25 cellular contexts compared by ENCODE assay signal in genomic region chr16:86479419-86479818, GRCh38. TPM values are rescaled to one million over a fixed set of nuclear protein-coding genes. Genes with fewer than 3 reads are reported as not detected.
A peak's percentile ranks its signal among the peaks of the same experiment; 100 is the strongest.
DNase-seq lines count a peak whose midpoint lies in the region; ATAC-seq and TF ChIP-seq lines count a peak whose summit lies in the region.
"Had no signal": no experiment of that assay in that cellular context is flagged by ENCODE, and none has a peak within 500 bp of the region (broad histone marks: within the 10 kb centered on the region; RNA-seq: fewer than 3 reads in every experiment).

No MANE protein-coding gene starts in this region.

- H3K4me1 ChIP-seq in muscle layer of colon (ENCODE audit: insufficient read depth, low read length), result peaks cover 19% of the 10 kb centered on the region
- H3K4me1 ChIP-seq: thyroid gland had no signal

- peak overlapping the region; percentile 16; the same call in 1 of the 2 replicates for H3K4me3 Mint-ChIP-seq in HFFc6
- H3K4me3 Mint-ChIP-seq: activated naive CD8-positive, alpha-beta T cell; mesothelial cell of epicardium; nephron had no signal

- peak overlapping the region; percentile 31 for H3K27ac ChIP-seq in muscle layer of colon (ENCODE audit: low read depth, low read length)
- H3K27ac ChIP-seq: C4-2B, RWPE1, thyroid gland had no signal

- no peak overlapping the region for H3K9ac ChIP-seq in muscle layer of colon (ENCODE audit: low read length)

- no peak overlapping the region for H3K27ac Mint-ChIP-seq in HFFc6
- H3K27ac Mint-ChIP-seq: activated naive CD8-positive, alpha-beta T cell; mesothelial cell of epicardium; nephron had no signal

- no peak for TF ChIP-seq POLR2A in lower leg skin (IDR thresholded peaks at IDR 0.05)

- TF ChIP-seq CTCF in HFFc6 (IDR thresholded peaks at IDR 0.05) (no peak), lower leg skin (IDR thresholded peaks at IDR 0.05) (no peak)

- H3K36me3 ChIP-seq in muscle layer of colon (ENCODE audit: insufficient read depth, low read length), result peaks cover 14% of the 10 kb centered on the region
- H3K36me3 ChIP-seq: thyroid gland had no signal

- WGBS in lower leg skin, 2 donors, result 56 to 59% methylated on average over 9 of the region's 9 CpGs

- peaks cover 40% of the 10 kb centered on the region for H3K27me3 Mint-ChIP-seq in HFFc6 (ENCODE audit: insufficient read depth)

- 0 out of 2 replicates have a peak, but pooled peaks cover 5% of the 10 kb centered on the region for H3K36me3 Mint-ChIP-seq in HFFc6 (ENCODE audit: low read depth)
- H3K36me3 Mint-ChIP-seq: activated naive CD8-positive, alpha-beta T cell; mesothelial cell of epicardium had no signal

- intact Hi-C loops in lower leg skin (cut with DNase I; ENCODE audit: low total_unique reads) (no loop called here), left colon (cut with DNase I, micrococcal nuclease) (no loop called here)

- no peak for ATAC-seq in left colon
- ATAC-seq: SK-N-SH treated with all-trans-retinoic acid at 6 μM for 48 hours had no signal

- H3K4me1 Mint-ChIP-seq in HFFc6 (ENCODE audit: low read depth), result peaks cover 32% of the 10 kb centered on the region
- H3K4me1 Mint-ChIP-seq: mesothelial cell of epicardium had no signal

- H3K4me3 ChIP-seq in muscle layer of colon (ENCODE audit: low read depth in 1 of 2, low read length in 2 of 2) (no peak overlapping the region), lower leg skin (ENCODE audit: low read depth, poor library complexity, severe bottlenecking) (no peak overlapping the region)
- H3K4me3 ChIP-seq: thyroid gland had no signal

- peaks cover 7% of the 10 kb centered on the region for H3K9me3 Mint-ChIP-seq in HFFc6

- H3K9me3 ChIP-seq in muscle layer of colon (ENCODE audit: low read length), result no peaks in the 10 kb centered on the region
- H3K9me3 ChIP-seq: thyroid gland had no signal

- no peaks in the 10 kb centered on the region for H3K27me3 ChIP-seq in muscle layer of colon (ENCODE audit: control insufficient read depth in 1 of 2, insufficient read depth in 2 of 2, low read length in 2 of 2)
- H3K27me3 ChIP-seq: thyroid gland had no signal

- DNase-seq in AG08395 (ENCODE audit: low spot score) (peak; percentile 33), HFFc6 (peak; percentile 32), fibroblast of gingiva (ENCODE audit: low read depth) (peak; percentile 80), lower leg skin (ENCODE audit: low spot score in 2 of 2) (no peak), NCI-H1092 (lab: John Stamatoyannopoulos, UW) (no peak), COR-L47 (lab: John Stamatoyannopoulos, UW) (no peak), left colon (no peak)
- DNase-seq: cerebellar nuclear complex; glutamatergic neuron; KBM-7; NCI-H1930; NCI-H69; stimulated activated CD4-positive, alpha-beta T cell treated with anti-CD3 and anti-CD28 coated beads, Interleukin-2, amount 100 ng/mL, for 24 hours; stimulated activated naive CD4-positive, alpha-beta T cell treated with Interleukin-2 at 50 U/mL for 16 hours; thyroid gland had no signal

RNA-seq across cellular contexts. Expression of gene FOXF1, which starts 30.9 kb away (rescaled TPM):
- 10 to 100 TPM; 12.5 to 20.5 (median 17.9) TPM for total RNA-seq in HFFc6 (2021; fragmentation: NEBNext Ultra II Directional; extraction: Animal tissue kit (Norgen Biotek cat#: 25700))
- under 1 TPM in 2 of 4 donors, not detected in 2; 0.10 to 0.45 TPM for total RNA-seq in lower leg skin
- 10 to 100 TPM in 1 of 2 donors, 1 to 10 TPM in 1; 4.9 to 13.7 TPM for total RNA-seq in left colon
- total RNA-seq: A673, G401, skeletal muscle tissue had no signal

Comparison
In these comparisons a context has a peak if more than half of its experiments do, and no peak if none do; other contexts are left out.
1. DNase-seq: peak in AG08395 (single experiment), HFFc6 (single experiment) and fibroblast of gingiva (single experiment); none in lower leg skin (0 of 2), NCI-H1092 (single experiment), COR-L47 (single experiment) and left colon (0 of 2).
2. RNA of gene FOXF1, which starts 30.9 kb away (total RNA-seq): 12.5 to 20.5 TPM in HFFc6 and 4.9 to 13.7 TPM in left colon; 0.10 to 0.45 TPM in lower leg skin; every median in the first group is over 4 times any median in the second.